28 cellular contexts compared by ENCODE assay signal in genomic region chr11:117585631-117586030, GRCh38.
"Had no signal": no experiment of that assay in that cellular context is flagged by ENCODE, and none has a peak within 500 bp of the region (broad histone marks: within the 10 kb centered on the region; RNA-seq: fewer than 3 reads in every experiment).

No MANE protein-coding gene starts in this region.

- H3K4me3 ChIP-seq: colonic mucosa, esophagus squamous epithelium, gastroesophageal sphincter had no signal

- H3K27me3 ChIP-seq: colonic mucosa had no signal

- H3K27ac ChIP-seq: brain microvascular endothelial cell, colonic mucosa, epithelial cell of prostate, esophagus squamous epithelium, gastroesophageal sphincter, WERI-Rb-1 had no signal

- DNase-seq: activated CD4-positive, alpha-beta memory T cell treated with anti-CD3 and anti-CD28 coated beads for 36 hours; activated CD4-positive, alpha-beta T cell treated with anti-CD3 and anti-CD28 coated beads for 36 hours; activated CD4-positive, alpha-beta T cell treated with anti-CD3 and anti-CD28 coated beads, Interleukin-2, amount 10 ng/mL, durations not matched to agents 24 days and 14 days; activated CD4-positive, CD25-positive, alpha-beta regulatory T cell; activated CD4-positive, CD25-positive, alpha-beta regulatory T cell treated with anti-CD3 and anti-CD28 coated beads, Interleukin-2, amount 50 U/mL, for 72 hours; activated CD8-positive, alpha-beta memory T cell treated with anti-CD3 and anti-CD28 coated beads, Interleukin-2, amount 10 ng/mL, durations not matched to agents 7 days and 5 days; activated CD8-positive, alpha-beta memory T cell treated with anti-CD3 and anti-CD28 coated beads, Interleukin-2, amount 50 U/mL, for 4 hours; activated CD8-positive, alpha-beta T cell treated with anti-CD3 and anti-CD28 coated beads, Interleukin-2, amount 10 ng/mL, durations not matched to agents 7 days and 5 days; activated gamma-delta T cell treated with Interleukin-2 at 50 U/mL for 16 hours; activated naive CD4-positive, alpha-beta T cell treated with anti-CD3 and anti-CD28 coated beads, Interleukin-2, amount 50 U/mL, for 16 hours; activated naive CD4-positive, alpha-beta T cell treated with Interleukin-2 at 50 U/mL for 16 hours; activated T-cell treated with anti-CD3 and anti-CD28 coated beads, Interleukin-2, amount 50 U/mL, for 1 hour; activated T-cell treated with anti-CD3 and anti-CD28 coated beads, Interleukin-2, amount 50 U/mL, for 48 hours; amniotic stem cell; anterior cingulate cortex; brain microvascular endothelial cell; central memory CD4-positive, alpha-beta T cell; cerebellar nuclear complex; colonic mucosa; effector CD8-positive, alpha-beta T cell; esophagus squamous epithelium; foreskin melanocyte; T-helper 1 cell; T-helper 17 cell; T1000; WERI-Rb-1 had no signal

- H3K36me3 ChIP-seq: brain microvascular endothelial cell, colonic mucosa, esophagus squamous epithelium, gastroesophageal sphincter, WERI-Rb-1 had no signal

- H3K4me1 ChIP-seq: colonic mucosa, esophagus squamous epithelium, gastroesophageal sphincter had no signal

- ATAC-seq: activated CD4-positive, alpha-beta T cell treated with anti-CD3 and anti-CD28 coated beads for 36 hours; activated CD8-positive, alpha-beta memory T cell treated with anti-CD3 and anti-CD28 coated beads, Interleukin-2, amount 10 ng/mL, durations not matched to agents 7 days and 5 days; activated CD8-positive, alpha-beta T cell treated with anti-CD3 and anti-CD28 coated beads, Interleukin-2, amount 10 ng/mL, durations not matched to agents 7 days and 5 days; gastroesophageal sphincter; T-helper 17 cell had no signal

- H3K9me3 ChIP-seq: colonic mucosa, esophagus squamous epithelium, gastroesophageal sphincter had no signal
